8 cellular contexts compared by ENCODE assay signal in the genomic region with DNA sequence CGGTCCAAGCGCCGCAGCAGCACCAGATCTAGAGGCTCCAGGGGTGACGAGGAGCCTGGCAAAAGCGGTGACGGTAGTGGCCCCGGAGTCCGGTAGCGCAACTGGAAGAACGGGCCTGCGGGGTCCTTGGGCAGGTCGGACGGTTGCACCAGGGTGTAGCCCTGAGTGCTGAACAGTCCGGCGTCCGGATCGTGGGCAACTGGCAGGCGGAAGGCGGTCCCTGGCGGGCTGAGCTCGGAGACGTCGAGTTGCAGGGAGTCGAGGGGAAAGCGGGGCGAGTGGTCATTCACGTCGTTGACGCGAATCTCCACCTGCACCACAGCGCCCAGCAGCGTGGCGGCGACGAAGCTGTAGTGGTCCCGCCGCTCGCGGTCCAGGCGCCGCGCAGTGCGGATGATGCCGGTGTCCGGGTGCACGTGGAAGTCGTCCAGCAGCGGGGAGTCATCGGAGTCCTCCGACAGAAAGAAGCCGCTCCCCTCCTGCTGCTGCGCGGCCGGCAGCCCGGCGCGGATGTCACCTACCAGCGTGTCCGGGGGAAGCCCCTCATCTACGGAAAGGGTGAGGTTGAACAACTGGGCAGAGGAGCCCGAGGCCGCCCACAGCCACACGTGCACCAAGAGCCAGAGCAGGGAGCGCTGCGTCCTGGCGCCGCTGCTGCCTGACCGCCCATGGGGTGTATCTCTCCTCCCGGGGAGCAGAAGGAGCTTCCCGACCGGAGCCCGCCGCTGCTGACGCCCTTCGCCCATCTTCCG. TPM values are rescaled to one million over a fixed set of nuclear protein-coding genes. Genes with fewer than 3 reads are reported as not detected.
DNase-seq lines count a peak whose midpoint lies in the region; ATAC-seq, FAIRE-seq and TF ChIP-seq lines count a peak whose summit lies in the region.

No MANE protein-coding gene starts in this region.

- no peak for FAIRE-seq in keratinocyte (lab: Jason Lieb, UNC)

- no peaks in the 10 kb centered on the region for H3K9me3 ChIP-seq in keratinocyte (ENCODE audit: control insufficient read depth, low read depth, low read length)
- H3K9me3 ChIP-seq in stomach smooth muscle (ENCODE audit: control insufficient read depth in 2 of 2, low read length in 2 of 2), result no peaks in the 10 kb centered on the region

- H3K4me1 ChIP-seq in keratinocyte (ENCODE audit: control insufficient read depth, extremely low read depth, insufficient read depth, low read length) (peaks cover 4% of the 10 kb centered on the region), stomach smooth muscle (ENCODE audit: control insufficient read depth, insufficient read depth, low read length) (peaks cover 20% of the 10 kb centered on the region)

- H3K4me2 ChIP-seq in keratinocyte (ENCODE audit: control insufficient read depth, extremely low read depth, insufficient read depth, low read depth, low read length), result peak overlapping the region; percentile 85

- no peaks in the 10 kb centered on the region for H3K9me3 Mint-ChIP-seq in activated naive CD4-positive, alpha-beta T cell treated with anti-CD3 and anti-CD28 coated beads, Interleukin-2, amount 50 U/mL, for 72 hours

- TF ChIP-seq CTCF in keratinocyte (optimal IDR thresholded peaks at IDR 0.05 in 1 of 3, IDR thresholded peaks at IDR 0.05 in 1 of 3, conservative IDR thresholded peaks at IDR 0.05 in 1 of 3; ENCODE audit: extremely low read depth in 1 of 3, insufficient read depth in 2 of 3, low read length in 3 of 3), result no peak

- H3K27ac Mint-ChIP-seq in activated naive CD4-positive, alpha-beta T cell treated with anti-CD3 and anti-CD28 coated beads, Interleukin-2, amount 50 U/mL, for 72 hours, result no peak overlapping the region

- H3K9ac ChIP-seq in keratinocyte (ENCODE audit: control insufficient read depth, extremely low read depth, insufficient read depth, low read length) (no peak overlapping the region), stomach smooth muscle (ENCODE audit: low read length in 2 of 2) (peak overlapping the region; percentile 2 to 52)

- ATAC-seq in HG03045 (IDR thresholded peaks at IDR 0.05; ENCODE audit: unreplicated experiment) (peak; percentile 72), HG03439 (IDR thresholded peaks at IDR 0.05; ENCODE audit: unreplicated experiment) (no peak)
- ATAC-seq in activated naive CD4-positive, alpha-beta T cell treated with anti-CD3 and anti-CD28 coated beads, Interleukin-2, amount 50 U/mL, for 72 hours, result peak; percentile 59 to 88

- H3K36me3 ChIP-seq in keratinocyte (ENCODE audit: control insufficient read depth in 2 of 2, extremely low read depth in 1 of 2, insufficient read depth in 2 of 2, low read length in 2 of 2) (no peaks in the 10 kb centered on the region), stomach smooth muscle (ENCODE audit: control insufficient read depth in 2 of 2, insufficient read depth in 2 of 2, low read length in 2 of 2) (no peaks in the 10 kb centered on the region)

- H2AFZ ChIP-seq in keratinocyte (ENCODE audit: control insufficient read depth, low read length), result peak overlapping the region; percentile 56

- H3K79me2 ChIP-seq in keratinocyte (ENCODE audit: control insufficient read depth, insufficient read depth, low read length), result no peaks in the 10 kb centered on the region

- dilution Hi-C loops in keratinocyte (cut with MboI; ENCODE audit: extremely low pct_ligation_motif_present, low sequenced_read_pairs), result no loop called here

- H3K36me3 Mint-ChIP-seq in activated naive CD4-positive, alpha-beta T cell treated with anti-CD3 and anti-CD28 coated beads, Interleukin-2, amount 50 U/mL, for 72 hours, result peaks cover 5 to 6% of the 10 kb centered on the region in 2 donors

- peak overlapping the region in 2 of 3 experiments; percentile 47 to 58 for H3K4me3 ChIP-seq in keratinocyte (ENCODE audit: control insufficient read depth in 2 of 3, extremely low read depth in 1 of 3, insufficient read depth in 2 of 3, low read depth in 1 of 3, low read length in 3 of 3)
- peak overlapping the region; percentile 73 to 74 for H3K4me3 ChIP-seq in stomach smooth muscle (ENCODE audit: low read length in 2 of 2)

- H3K27ac ChIP-seq in keratinocyte (ENCODE audit: control insufficient read depth, insufficient read depth, low read length) (no peak overlapping the region), stomach smooth muscle (ENCODE audit: low read length) (no peak overlapping the region)

- H3K27me3 ChIP-seq in keratinocyte (ENCODE audit: control insufficient read depth, extremely low read depth, insufficient read depth, low read length) (peaks cover 41% of the 10 kb centered on the region), stomach smooth muscle (ENCODE audit: control insufficient read depth in 1 of 2, insufficient read depth in 2 of 2, low read length in 2 of 2) (peaks cover 8% of the 10 kb centered on the region in 2 donors)

- peak; percentile 49 for DNase-seq in stimulated activated CD4-positive, alpha-beta T cell treated with anti-CD3 and anti-CD28 coated beads, Interleukin-15, amount 100 ng/mL, for 24 hours
- DNase-seq in stimulated activated CD4-positive, alpha-beta T cell treated with anti-CD3 and anti-CD28 coated beads, Interleukin-4, amount 100 ng/mL, for 1 hour, result no peak
- peak; percentile 25 to 57 for DNase-seq in activated naive CD4-positive, alpha-beta T cell treated with anti-CD3 and anti-CD28 coated beads, Interleukin-2, amount 50 U/mL, for 72 hours (ENCODE audit: low spot score in 2 of 2)
- no peak for DNase-seq in keratinocyte (ENCODE audit: low read depth, low spot score)
- no peak for DNase-seq in NCI-H1694 (lab: John Stamatoyannopoulos, UW)

- H3K9me1 ChIP-seq in keratinocyte (ENCODE audit: control insufficient read depth, extremely low read depth, insufficient read depth, low read length), result no peaks in the 10 kb centered on the region

- no peaks in the 10 kb centered on the region for H4K20me1 ChIP-seq in keratinocyte (ENCODE audit: control insufficient read depth, extremely low read depth, insufficient read depth, low read length)

RNA-seq across cellular contexts. Expression of a gene that starts 0.8 kb away (rescaled TPM):
- not detected for total RNA-seq in activated naive CD4-positive, alpha-beta T cell treated with anti-CD3 and anti-CD28 coated beads, Interleukin-2, amount 50 U/mL, for 72 hours
- 0.01 TPM in 2 of 3 replicates, not detected in the other for polyA plus RNA-seq in keratinocyte
- polyA plus RNA-seq in keratinocyte (2011; ENCODE audit: low read depth), result not detected
- not detected in 2 replicates for polyA plus RNA-seq in keratinocyte (2011; cell fraction: cytosol; rRNA removed)
- 0.01 and 0.03 TPM in 2 replicates for polyA plus RNA-seq in keratinocyte (2011; cell fraction: nucleus; rRNA removed)
- polyA plus RNA-seq in keratinocyte (2012; ENCODE audit: low replicate concordance), result 0.03 TPM in 1 of 2 replicates, not detected in the other
- polyA minus RNA-seq in keratinocyte, result 0.16 TPM in 1 of 3 replicates, not detected in the others
- not detected for polyA minus RNA-seq in keratinocyte (2011; cell fraction: cytosol; rRNA and poly(A)+ RNA removed)
- polyA minus RNA-seq in keratinocyte (2011; cell fraction: nucleus; rRNA and poly(A)+ RNA removed), result 0.23 and 0.42 TPM in 2 replicates

RNA-seq across cellular contexts. Expression of a gene that starts 59.4 kb away (rescaled TPM):
- total RNA-seq in activated naive CD4-positive, alpha-beta T cell treated with anti-CD3 and anti-CD28 coated beads, Interleukin-2, amount 50 U/mL, for 72 hours, result 10 to 100 TPM; 92.6 to 100.0 TPM
- polyA plus RNA-seq in keratinocyte, result 111 to 132 TPM (median 112 TPM) in 3 replicates
- 69.7 TPM for polyA plus RNA-seq in keratinocyte (2011; ENCODE audit: low read depth)
- polyA plus RNA-seq in keratinocyte (2011; cell fraction: cytosol; rRNA removed), result 54.7 and 125 TPM in 2 replicates
- 87.8 and 101 TPM in 2 replicates for polyA plus RNA-seq in keratinocyte (2011; cell fraction: nucleus; rRNA removed)
- 68.5 and 72.4 TPM in 2 replicates for polyA plus RNA-seq in keratinocyte (2012; ENCODE audit: low replicate concordance)
- 58.4 to 129 TPM (median 81.8 TPM) in 3 replicates for polyA minus RNA-seq in keratinocyte
- 51.0 TPM for polyA minus RNA-seq in keratinocyte (2011; cell fraction: cytosol; rRNA and poly(A)+ RNA removed)
- 27.1 and 65.5 TPM in 2 replicates for polyA minus RNA-seq in keratinocyte (2011; cell fraction: nucleus; rRNA and poly(A)+ RNA removed)

Comparison
In these comparisons a context has a peak if more than half of its experiments do, and no peak if none do; other contexts are left out.
1. DNase-seq: peak in stimulated activated CD4-positive, alpha-beta T cell treated with anti-CD3 and anti-CD28 coated beads, Interleukin-15, amount 100 ng/mL, for 24 hours (single experiment) and activated naive CD4-positive, alpha-beta T cell treated with anti-CD3 and anti-CD28 coated beads, Interleukin-2, amount 50 U/mL, for 72 hours (2 of 2); none in stimulated activated CD4-positive, alpha-beta T cell treated with anti-CD3 and anti-CD28 coated beads, Interleukin-4, amount 100 ng/mL, for 1 hour (single experiment), keratinocyte (single experiment) and NCI-H1694 (single experiment).